ENCODE assay signal across 8 cellular contexts in genomic region chr2:196131384-196131861, GRCh38. TPM values are rescaled to one million over a fixed set of nuclear protein-coding genes. Genes with fewer than 3 reads are reported as not detected.
DNase-seq lines count a peak whose midpoint lies in the region; TF ChIP-seq lines count a peak whose summit lies in the region.

No MANE protein-coding gene starts in this region.

- H3K79me2 ChIP-seq in OCI-LY7 (ENCODE audit: insufficient read depth, low read depth, low read length): peaks cover 2% of the 10 kb centered on the region; the same call in 1 of the 2 replicates
- H3K79me2 ChIP-seq in hepatocyte: no peaks in the 10 kb centered on the region

- CTCF ChIA-PET in OCI-LY7 (lab: Charles Lee; ENCODE audit: unreplicated experiment): interaction anchor here (1.6 kb wide), 1 partner anchor 145 kb away, joined by 4 read pairs; no protein-coding TSS in a partner anchor

- H3K27me3 ChIP-seq in hepatocyte: no peaks in the 10 kb centered on the region

- H3K4me1 ChIP-seq in OCI-LY7 (ENCODE audit: insufficient read depth, low read length, poor library complexity, severe bottlenecking) (peaks cover 5% of the 10 kb centered on the region), hepatocyte (ENCODE audit: insufficient read depth) (no peaks in the 10 kb centered on the region)

- peak; percentile 36 for DNase-seq in AG10803 (ENCODE audit: low read depth)
- DNase-seq in GM19238 (ENCODE audit: insufficient read length, low spot score): peak; percentile 10
- DNase-seq in OCI-LY7 (ENCODE audit: low spot score): peak; percentile 86
- peak; percentile 77 to 78 for DNase-seq in activated T-cell treated with anti-CD3 and anti-CD28 coated beads, Interleukin-2, amount 50 U/mL, for 48 hours
- DNase-seq in hepatocyte (ENCODE audit: low spot score): peak; percentile 28
- DNase-seq in stimulated activated CD8-positive, alpha-beta memory T cell treated with anti-CD3 and anti-CD28 coated beads, Interleukin-2, amount 100 ng/mL, for 1 hour (ENCODE audit: low read depth in 2 of 2): peak; percentile 28 to 36
- DNase-seq in C1 segment of cervical spinal cord (lab: John Stamatoyannopoulos, UW): no peak
- no peak for DNase-seq in NCI-H446 treated with DMSO at 0.1 percent for 48 hours (lab: John Stamatoyannopoulos, UW)

- H3K36me3 ChIP-seq in OCI-LY7 (ENCODE audit: insufficient read depth, low read length) (peaks cover 52% of the 10 kb centered on the region), hepatocyte (replicated peaks; ENCODE audit: insufficient read depth, low read depth) (no peaks in the 10 kb centered on the region)

- H3K4me2 ChIP-seq in OCI-LY7 (ENCODE audit: low read length): peak overlapping the region; percentile 1; the same call in 1 of the 2 replicates
- H3K4me2 ChIP-seq in hepatocyte: no peak overlapping the region

- peak; percentile 39 for TF ChIP-seq CTCF in AG10803 (conservative IDR thresholded peaks at IDR 0.05; ENCODE audit: low read length)
- TF ChIP-seq CTCF in OCI-LY7 (conservative IDR thresholded peaks at IDR 0.05; ENCODE audit: low read length): peak; percentile 92
- TF ChIP-seq CTCF in hepatocyte (IDR thresholded peaks at IDR 0.05; ENCODE audit: poor library complexity): peak; percentile 10

- H4K20me1 ChIP-seq in OCI-LY7 (ENCODE audit: insufficient read depth, low read length) (no peaks in the 10 kb centered on the region), hepatocyte (ENCODE audit: insufficient read depth, poor library complexity, severe bottlenecking) (no peaks in the 10 kb centered on the region)

- H3K9me3 ChIP-seq in OCI-LY7 (ENCODE audit: low read length): peaks cover 57% of the 10 kb centered on the region
- H3K9me3 ChIP-seq in hepatocyte (ENCODE audit: low read depth): peaks cover 15% of the 10 kb centered on the region

- H3K9me2 ChIP-seq in OCI-LY7 (ENCODE audit: insufficient read depth, low read length): no peaks in the 10 kb centered on the region
- H3K9me2 ChIP-seq in hepatocyte (replicated peaks; ENCODE audit: insufficient read depth): no peaks in the 10 kb centered on the region

- H2AFZ ChIP-seq in OCI-LY7 (ENCODE audit: low read length): no peak overlapping the region
- H2AFZ ChIP-seq in hepatocyte: no peak overlapping the region

- H3K4me3 ChIP-seq in AG10803 (ENCODE audit: low read length) (no peak overlapping the region), OCI-LY7 (ENCODE audit: low read depth, low read length, poor library complexity, severe bottlenecking) (no peak overlapping the region), hepatocyte (no peak overlapping the region)

- POLR2A ChIA-PET in OCI-LY7 (lab: Charles Lee): interaction anchor here (1.0 to 1.1 kb wide), 2 partner anchors 43 to 59 kb away, joined by 3 read pairs; no protein-coding TSS in a partner anchor

- H3K27ac ChIP-seq in OCI-LY7 (ENCODE audit: low read depth, low read length, poor library complexity, severe bottlenecking) (peak overlapping the region; percentile 41), hepatocyte (no peak overlapping the region)

- no TSS peak for BruUV-seq in OCI-LY7 (replicated peaks; lab: Mats Ljungman, UMichigan)

- intact Hi-C loops in OCI-LY7 (cut with micrococcal nuclease; ENCODE audit: unreplicated experiment): loop anchor here (1.0 to 5.0 kb wide), 4 partner anchors 53 to 321 kb away; no protein-coding TSS in a partner anchor

- 84% methylated on average over 6 of the region's 6 CpGs for WGBS in hepatocyte (ENCODE audit: low lambda C conversion rate, missing lambda C conversion rate)

RNA-seq across cellular contexts. Expression of gene STK17B, which starts 40.0 kb away (rescaled TPM):
- total RNA-seq in OCI-LY7 (2014; rRNA removed; shearing (Covaris generic)): 87.4 and 95.0 TPM in 2 replicates
- total RNA-seq in OCI-LY7 (2022) (148 and 182 TPM in 2 replicates), hepatocyte (32.4 and 45.5 TPM in 2 replicates)
- 6.4 and 7.2 TPM in 2 replicates for polyA plus RNA-seq in hepatocyte

Comparison
In these comparisons a context has a peak if more than half of its experiments do, and no peak if none do; other contexts are left out.
1. DNase-seq: peak in AG10803 (single experiment), GM19238 (single experiment), OCI-LY7 (single experiment), activated T-cell treated with anti-CD3 and anti-CD28 coated beads, Interleukin-2, amount 50 U/mL, for 48 hours (2 of 2), hepatocyte (single experiment) and stimulated activated CD8-positive, alpha-beta memory T cell treated with anti-CD3 and anti-CD28 coated beads, Interleukin-2, amount 100 ng/mL, for 1 hour (2 of 2); none in C1 segment of cervical spinal cord (0 of 14) and NCI-H446 treated with DMSO at 0.1 percent for 48 hours (single experiment).
2. CTCF ChIP-seq: peak in every context shown above with its lines; median percentile 92 in OCI-LY7; 39 in AG10803; 10 in hepatocyte.